7 cellular contexts compared by ENCODE assay signal in genomic region chr11:62125316-62125715, GRCh38. TPM values are rescaled to one million over a fixed set of nuclear protein-coding genes. Genes with fewer than 3 reads are reported as not detected.
DNase-seq lines count a peak whose midpoint lies in the region; ATAC-seq, FAIRE-seq and TF ChIP-seq lines count a peak whose summit lies in the region.

No MANE protein-coding gene starts in this region.

- peaks cover 51% of the 10 kb centered on the region for H3K4me1 Mint-ChIP-seq in nephron progenitor cell

- in situ Hi-C loops in K562 (cut with MboI) = no loop called here

- H3K9me3 ChIP-seq in MG63 (no peaks in the 10 kb centered on the region), K562 (replicated peaks; ENCODE audit: control insufficient read depth, insufficient read depth, low read depth, low read length) (no peaks in the 10 kb centered on the region)

- FAIRE-seq in K562 (lab: Jason Lieb, UNC) = no peak

- TF ChIP-seq CTCF in K562 (IDR thresholded peaks at IDR 0.05 in 2 of 3, conservative IDR thresholded peaks at IDR 0.05 in 1 of 3; ENCODE audit: insufficient read depth in 2 of 3, low read depth in 1 of 3, low read length in 3 of 3) (no peak), nephron progenitor cell (IDR thresholded peaks at IDR 0.05) (no peak)

- TF ChIP-seq POLR2A in K562 (conservative IDR thresholded peaks at IDR 0.05) = no peak

- no TSS peak for BruUV-seq in K562 (replicated peaks; lab: Mats Ljungman, UMichigan)

- H3K27me3 ChIP-seq in MG63 (no peaks in the 10 kb centered on the region), K562 (ENCODE audit: control insufficient read depth in 2 of 2, insufficient read depth in 2 of 2, low read length in 2 of 2) (no peaks in the 10 kb centered on the region)

- peaks cover 61% of the 10 kb centered on the region for H3K79me2 ChIP-seq in K562 (ENCODE audit: control insufficient read depth, insufficient read depth, low read length)

- CTCF ChIA-PET in K562 (lab: Yijun Ruan, JAX; ENCODE audit: low intra/inter-chr PET ratio) = no interaction called here

- no peak for ATAC-seq in K562

- H3K4me1 ChIP-seq in K562 (replicated peaks in 1 of 2; ENCODE audit: control insufficient read depth in 2 of 2, insufficient read depth in 2 of 2, low read length in 2 of 2) = peaks cover 11 to 16% of the 10 kb centered on the region in 2 experiments; a peak in 4 of 5 replicates

- H3K9me3 Mint-ChIP-seq in nephron progenitor cell = no peaks in the 10 kb centered on the region

- H4K20me1 ChIP-seq in K562 (replicated peaks; ENCODE audit: control insufficient read depth, insufficient read depth, low read length) = peaks cover 16% of the 10 kb centered on the region; the same call in 1 of the 2 replicates

- intact Hi-C loops in K562 (cut with micrococcal nuclease) = no loop called here

- H3K9ac ChIP-seq in K562 (ENCODE audit: insufficient read depth in 1 of 2, low read depth in 2 of 2, low read length in 2 of 2) = peak overlapping the region; percentile 98 to 100

- no peaks in the 10 kb centered on the region for H3K9me1 ChIP-seq in K562 (ENCODE audit: control insufficient read depth, insufficient read depth, low read length)

- no peaks in the 10 kb centered on the region for H3K27me3 Mint-ChIP-seq in nephron progenitor cell (ENCODE audit: low read depth, poor library complexity)

- DNase-seq in ELF-1 (ENCODE audit: low read depth, low spot score) (peak; percentile 8), MG63 (peak; percentile 14), K562 (ENCODE audit: extremely low read depth in 1 of 4, low spot score in 3 of 4) (peak in 2 of 4 experiments; percentile 15 to 18), nephron progenitor cell (no peak), foreskin melanocyte (no peak), NCI-H524 (lab: John Stamatoyannopoulos, UW) (no peak), NCI-H2227 (lab: John Stamatoyannopoulos, UW; ENCODE audit: unreplicated experiment) (no peak)

- no peak overlapping the region for H2AFZ ChIP-seq in K562 (ENCODE audit: low read depth, low read length)

- no peak for TF ChIP-seq RAD21 in K562 (CRISPR knock-in tag; conservative IDR thresholded peaks at IDR 0.05 in 1 of 2, IDR thresholded peaks at IDR 0.05 in 1 of 2)

- H3K36me3 Mint-ChIP-seq in nephron progenitor cell (ENCODE audit: low read depth) = peaks cover 18% of the 10 kb centered on the region

- H3K27ac ChIP-seq in K562 (ENCODE audit: extremely low read depth, low read depth, low read length) = no peak overlapping the region

- H3K36me3 ChIP-seq in MG63 (peaks cover 33% of the 10 kb centered on the region), K562 (ENCODE audit: control insufficient read depth, insufficient read depth, low read length) (peaks cover 48% of the 10 kb centered on the region)

- H3K4me3 ChIP-seq in MG63 (peak overlapping the region; percentile 78), K562 (peak overlapping the region; percentile 85)

- 23% methylated on average over 4 of the region's 4 CpGs for WGBS in K562 (ENCODE audit: insufficient coverage, low coverage, missing lambda C conversion rate)

- peak overlapping the region; percentile 74 for H3K27ac Mint-ChIP-seq in nephron progenitor cell

- peak overlapping the region; percentile 95 for H3K4me2 ChIP-seq in K562 (ENCODE audit: insufficient read depth, low read length)

- H3K4me3 Mint-ChIP-seq in nephron progenitor cell = peak overlapping the region; percentile 90

- POLR2A ChIA-PET in K562 (lab: Yijun Ruan, JAX) = interaction anchor here (0.6 to 3.0 kb wide), 4 partner anchors 13 to 244 kb away, joined by 3 to 22 read pairs (median 8); partner anchors contain the start of gene FTH1

- TF ChIP-seq EP300 in K562 (IDR thresholded peaks at IDR 0.05; ENCODE audit: low read length) = no peak

TF ChIP-seq in K562, 482 proteins besides CTCF, POLR2A, EP300 and RAD21:
- peak; percentile 31 for TF ChIP-seq NFYB (IDR thresholded peaks at IDR 0.05; ENCODE audit: extremely low read depth, insufficient read length)
- TF ChIP-seq CUX1 (CRISPR knock-in tag; IDR thresholded peaks at IDR 0.05) = no peak
TF ChIP-seq in K562: peak in this region for 1.

RNA-seq across cellular contexts. Expression of gene INCENP, which starts 1.5 kb away (rescaled TPM):
- total RNA-seq in MG63 (2014; rRNA removed; shearing (Covaris generic); ENCODE audit: low replicate concordance) = 20.5 and 46.2 TPM in 2 replicates
- 77.0 and 104 TPM in 2 replicates for total RNA-seq in K562 (2011; cell fraction: chromatin; rRNA removed; ENCODE audit: low replicate concordance)
- total RNA-seq in K562 (2011; cell fraction: nucleolus; rRNA removed) = 49.2 and 49.6 TPM in 2 replicates
- total RNA-seq in K562 (2011; cell fraction: nucleoplasm; rRNA removed) = 50.6 and 77.9 TPM in 2 replicates
- total RNA-seq in K562 (2014; rRNA removed) (51.4 and 59.4 TPM in 2 replicates), K562 (2014; rRNA removed; fragmentation: Illumina TruSeq; extraction: Trizol) (25.0 and 35.2 TPM in 2 replicates), K562 (2015; rRNA removed; fragmentation: Illumina TruSeq; extraction: Trizol) (28.2 and 29.9 TPM in 2 replicates), K562 (2021) (78.1 and 97.9 TPM in 2 replicates)
- polyA plus RNA-seq in K562 (2011; rRNA removed) (25.2 and 37.0 TPM in 2 replicates), K562 (2014; fragmentation: Illumina TruSeq; extraction: Trizol) (40.9 and 52.0 TPM in 2 replicates), K562 (2014; fragmentation: Nextera tagmentation; extraction: Ambion mirVana) (1 to 10 TPM; 1.1 to 3.3 TPM), K562 (2014; rRNA removed) (41.9 and 46.4 TPM in 2 replicates)
- 28.9 and 42.0 TPM in 2 replicates for polyA plus RNA-seq in K562 (2011; cell fraction: cytosol; rRNA removed)
- 66.5 and 106 TPM in 2 replicates for polyA plus RNA-seq in K562 (2011; cell fraction: nucleus; rRNA removed)
- 39.2 and 41.6 TPM in 2 replicates for polyA plus RNA-seq in K562 (2012)
- 31.3 and 39.8 TPM in 2 replicates for polyA minus RNA-seq in K562 (2011; rRNA and poly(A)+ RNA removed)
- 62.3 and 71.7 TPM in 2 replicates for polyA minus RNA-seq in K562 (2011; cell fraction: cytosol; rRNA and poly(A)+ RNA removed)
- polyA minus RNA-seq in K562 (2011; cell fraction: nucleus; rRNA and poly(A)+ RNA removed) = 29.8 and 46.9 TPM in 2 replicates

Comparison
In these comparisons a context has a peak if more than half of its experiments do, and no peak if none do; other contexts are left out.
1. DNase-seq: peak in ELF-1 (single experiment) and MG63 (single experiment); none in nephron progenitor cell (single experiment), foreskin melanocyte (single experiment), NCI-H524 (0 of 2) and NCI-H2227 (single experiment).